1 cellular context compared by ENCODE assay signal in the genomic region with DNA sequence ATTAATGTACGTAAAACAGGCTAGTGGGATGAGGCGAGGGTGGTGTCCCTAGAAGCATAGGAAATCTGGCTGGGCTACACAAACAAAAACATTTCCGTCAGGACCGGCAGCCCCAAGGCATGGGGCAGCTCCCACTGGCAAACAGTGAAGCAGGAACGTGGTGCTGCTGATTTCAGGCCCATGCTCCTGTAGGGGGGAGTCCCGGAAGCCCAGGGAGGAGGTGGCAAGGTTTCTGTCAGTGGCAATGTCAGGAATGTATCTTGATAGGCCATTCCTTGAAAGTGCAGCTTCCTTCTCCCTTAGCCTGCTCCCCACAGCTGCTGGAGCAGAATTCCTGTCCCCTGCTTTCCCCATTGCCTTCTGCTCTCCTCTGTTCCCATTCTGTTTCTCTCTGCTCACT.
TF ChIP-seq lines count a peak whose summit lies in the region.

No MANE protein-coding gene starts in this region.

TF ChIP-seq in IMR-90, 13 proteins besides CTCF, POLR2A, EP300 and RAD21:
- TF ChIP-seq RCOR1 (IDR thresholded peaks at IDR 0.05; ENCODE audit: insufficient replicate concordance, low read length) (no peak), MAFK (IDR thresholded peaks at IDR 0.05; ENCODE audit: low read depth, low read length) (no peak), FOS (IDR thresholded peaks at IDR 0.05; ENCODE audit: low read depth, low read length) (no peak), BHLHE40 (IDR thresholded peaks at IDR 0.05; ENCODE audit: low read depth, low read length) (no peak), MAZ (IDR thresholded peaks at IDR 0.05; ENCODE audit: borderline replicate concordance, low read depth, low read length) (no peak), CHD1 (IDR thresholded peaks at IDR 0.05; ENCODE audit: low read depth, low read length) (no peak), MXI1 (IDR thresholded peaks at IDR 0.05; ENCODE audit: borderline replicate concordance, low read depth, low read length) (no peak), RFX5 (IDR thresholded peaks at IDR 0.05; ENCODE audit: low read depth, low read length) (no peak), CEBPB (IDR thresholded peaks at IDR 0.05; ENCODE audit: low read depth, low read length) (no peak)
- TF ChIP-seq, protein P1, sequence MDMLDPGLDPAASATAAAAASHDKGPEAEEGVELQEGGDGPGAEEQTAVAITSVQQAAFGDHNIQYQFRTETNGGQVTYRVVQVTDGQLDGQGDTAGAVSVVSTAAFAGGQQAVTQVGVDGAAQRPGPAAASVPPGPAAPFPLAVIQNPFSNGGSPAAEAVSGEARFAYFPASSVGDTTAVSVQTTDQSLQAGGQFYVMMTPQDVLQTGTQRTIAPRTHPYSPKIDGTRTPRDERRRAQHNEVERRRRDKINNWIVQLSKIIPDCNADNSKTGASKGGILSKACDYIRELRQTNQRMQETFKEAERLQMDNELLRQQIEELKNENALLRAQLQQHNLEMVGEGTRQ (IDR thresholded peaks at IDR 0.05; ENCODE audit: low read depth, low read length) = no peak
- TF ChIP-seq, protein P2, sequence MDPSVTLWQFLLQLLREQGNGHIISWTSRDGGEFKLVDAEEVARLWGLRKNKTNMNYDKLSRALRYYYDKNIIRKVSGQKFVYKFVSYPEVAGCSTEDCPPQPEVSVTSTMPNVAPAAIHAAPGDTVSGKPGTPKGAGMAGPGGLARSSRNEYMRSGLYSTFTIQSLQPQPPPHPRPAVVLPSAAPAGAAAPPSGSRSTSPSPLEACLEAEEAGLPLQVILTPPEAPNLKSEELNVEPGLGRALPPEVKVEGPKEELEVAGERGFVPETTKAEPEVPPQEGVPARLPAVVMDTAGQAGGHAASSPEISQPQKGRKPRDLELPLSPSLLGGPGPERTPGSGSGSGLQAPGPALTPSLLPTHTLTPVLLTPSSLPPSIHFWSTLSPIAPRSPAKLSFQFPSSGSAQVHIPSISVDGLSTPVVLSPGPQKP (IDR thresholded peaks at IDR 0.05; ENCODE audit: borderline replicate concordance, low read depth, low read length) = no peak
